Comparison of ENCODE assay signal across 33 cellular contexts in the genomic region with DNA sequence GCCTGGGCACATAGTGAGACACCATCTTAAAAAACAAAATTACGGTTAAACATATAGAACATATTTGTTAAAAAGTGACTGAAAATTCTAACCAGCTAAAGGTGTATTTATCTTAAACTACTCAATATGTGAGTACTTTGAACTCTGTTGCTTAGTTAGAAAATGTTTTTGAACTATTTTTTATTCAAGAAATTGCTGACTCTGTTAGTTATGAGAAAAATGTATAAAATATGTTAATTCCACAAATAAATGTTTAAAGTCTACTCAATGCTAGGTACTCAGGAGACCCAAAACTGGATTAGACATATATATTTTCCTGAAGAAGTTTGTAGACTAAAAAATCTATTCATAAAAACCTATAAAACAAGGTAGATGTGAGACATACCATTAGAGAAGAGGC. TPM values are rescaled to one million over a fixed set of nuclear protein-coding genes. Genes with fewer than 3 reads are reported as not detected.
"Had no signal": no experiment of that assay in that cellular context is flagged by ENCODE, and none has a peak within 500 bp of the region (broad histone marks: within the 10 kb centered on the region; RNA-seq: fewer than 3 reads in every experiment).

No MANE protein-coding gene starts in this region.

- H3K9me3 ChIP-seq: adrenal gland, body of pancreas, breast epithelium had no signal

- H3K9me3 Mint-ChIP-seq: activated B cell treated with CpG ODN at 0.5 μM for 24 hours; activated CD4-positive, alpha-beta memory T cell treated with anti-CD3 and anti-CD28 coated beads, Interleukin-2, amount 10 ng/mL, durations not matched to agents 7 days and 5 days; activated CD4-positive, alpha-beta T cell treated with anti-CD3 and anti-CD28 coated beads, Interleukin-2, amount 10 ng/mL, durations not matched to agents 24 days and 14 days; activated naive CD4-positive, alpha-beta T cell treated with anti-CD3 and anti-CD28 coated beads, Interleukin-2, amount 50 U/mL, for 72 hours; activated naive CD8-positive, alpha-beta T cell treated with anti-CD3 and anti-CD28 coated beads for 36 hours; activated T-cell treated with anti-CD3 and anti-CD28 coated beads, Interleukin-2, amount 50 U/mL, for 24 hours; activated T-helper 2 cell treated with anti-CD3 and anti-CD28 coated beads, Interferon-gamma antibody, Interleukin-2, Interleukin-4, amounts not matched to agents 10 μg/mL and 5 μg/mL and 100 μg/mL, durations not matched to agents 14 hours and 24 hours and 36 hours; T-helper 1 cell treated with Interleukin-12 subunit alpha and Interleukin-12 subunit beta and Interleukin-4 antibody, amounts not matched to agents 30 μg/mL and 1 μg/mL, for 36 hours; T-helper 2 cell treated with Interferon-gamma antibody and Interleukin-4, amounts not matched to agents 5 μg/mL and 100 μg/mL, for 36 hours had no signal

- H3K4me1 Mint-ChIP-seq: activated B cell treated with CpG ODN at 0.5 μM for 24 hours; activated CD4-positive, alpha-beta memory T cell treated with anti-CD3 and anti-CD28 coated beads, Interleukin-2, amount 10 ng/mL, durations not matched to agents 7 days and 5 days; activated CD4-positive, alpha-beta T cell treated with anti-CD3 and anti-CD28 coated beads, Interleukin-2, amount 10 ng/mL, durations not matched to agents 24 days and 14 days; activated CD8-positive, alpha-beta memory T cell treated with anti-CD3 and anti-CD28 coated beads, Interleukin-2, amount 10 ng/mL, durations not matched to agents 7 days and 5 days; activated naive CD8-positive, alpha-beta T cell treated with anti-CD3 and anti-CD28 coated beads for 36 hours had no signal

- H3K4me3 Mint-ChIP-seq: activated B cell treated with CpG ODN at 0.5 μM for 24 hours; activated CD4-positive, alpha-beta memory T cell treated with anti-CD3 and anti-CD28 coated beads, Interleukin-2, amount 10 ng/mL, durations not matched to agents 7 days and 5 days; activated CD4-positive, alpha-beta T cell treated with anti-CD3 and anti-CD28 coated beads, Interleukin-2, amount 10 ng/mL, durations not matched to agents 24 days and 14 days; activated CD8-positive, alpha-beta memory T cell treated with anti-CD3 and anti-CD28 coated beads, Interleukin-2, amount 10 ng/mL, durations not matched to agents 7 days and 5 days; activated CD8-positive, alpha-beta T cell treated with anti-CD3 and anti-CD28 coated beads, Interleukin-2, amount 10 ng/mL, durations not matched to agents 7 days and 5 days; activated naive CD8-positive, alpha-beta T cell treated with anti-CD3 and anti-CD28 coated beads for 36 hours; activated T-cell treated with anti-CD3 and anti-CD28 coated beads, Interleukin-2, amount 50 U/mL, for 24 hours; T-helper 1 cell treated with Interleukin-12 subunit alpha and Interleukin-12 subunit beta and Interleukin-4 antibody, amounts not matched to agents 30 μg/mL and 1 μg/mL, for 36 hours; T-helper 2 cell treated with Interferon-gamma antibody and Interleukin-4, amounts not matched to agents 5 μg/mL and 100 μg/mL, for 36 hours had no signal

- H3K27ac ChIP-seq: adrenal gland, body of pancreas, brain microvascular endothelial cell, breast epithelium, VCaP had no signal

- H3K36me3 Mint-ChIP-seq: activated CD8-positive, alpha-beta memory T cell treated with anti-CD3 and anti-CD28 coated beads, Interleukin-2, amount 10 ng/mL, durations not matched to agents 7 days and 5 days; activated naive CD4-positive, alpha-beta T cell treated with anti-CD3 and anti-CD28 coated beads, Interleukin-2, amount 50 U/mL, for 72 hours; activated naive CD8-positive, alpha-beta T cell treated with anti-CD3 and anti-CD28 coated beads for 36 hours had no signal

- DNase-seq: activated B cell treated with CpG ODN at 0.5 μM for 24 hours; activated CD4-positive, alpha-beta memory T cell treated with anti-CD3 and anti-CD28 coated beads, Interleukin-2, amount 10 ng/mL, durations not matched to agents 7 days and 5 days; activated CD4-positive, alpha-beta T cell treated with anti-CD3 and anti-CD28 coated beads for 4 hours; activated CD4-positive, alpha-beta T cell treated with anti-CD3 and anti-CD28 coated beads, Interleukin-2, amount 10 ng/mL, durations not matched to agents 24 days and 14 days; activated CD4-positive, alpha-beta T cell treated with anti-CD3 and anti-CD28 coated beads, Interleukin-2, amount 50 U/mL, for 1 hour; activated CD4-positive, alpha-beta T cell treated with anti-CD3 and anti-CD28 coated beads, Interleukin-2, amount 50 U/mL, for 4 hours; activated CD4-positive, CD25-positive, alpha-beta regulatory T cell treated with anti-CD3 and anti-CD28 coated beads, Interleukin-2, amount 50 U/mL, for 72 hours; activated CD8-positive, alpha-beta memory T cell treated with anti-CD3 and anti-CD28 coated beads for 24 hours; activated CD8-positive, alpha-beta memory T cell treated with anti-CD3 and anti-CD28 coated beads, Interleukin-2, amount 10 ng/mL, durations not matched to agents 7 days and 5 days; activated CD8-positive, alpha-beta memory T cell treated with anti-CD3 and anti-CD28 coated beads, Interleukin-2, amount 50 U/mL, for 48 hours; activated CD8-positive, alpha-beta T cell treated with anti-CD3 and anti-CD28 coated beads, Interleukin-2, amount 10 ng/mL, durations not matched to agents 7 days and 5 days; activated effector memory CD4-positive, alpha-beta T cell treated with Interleukin-2 at 50 U/mL for 16 hours; activated gamma-delta T cell; activated naive CD4-positive, alpha-beta T cell treated with anti-CD3 and anti-CD28 coated beads, Interleukin-2, amount 50 U/mL, for 16 hours; activated naive CD4-positive, alpha-beta T cell treated with Interleukin-2 at 50 U/mL for 16 hours; activated naive CD8-positive, alpha-beta T cell treated with anti-CD3 and anti-CD28 coated beads for 36 hours; activated T-cell treated with anti-CD3 and anti-CD28 coated beads, Interleukin-2, amount 50 U/mL, for 24 hours; activated T-cell treated with anti-CD3 and anti-CD28 coated beads, Interleukin-2, amount 50 U/mL, for 48 hours; adrenal gland; amniotic stem cell; aorta; body of pancreas; brain microvascular endothelial cell; T-helper 9 cell had no signal

- ATAC-seq: activated CD8-positive, alpha-beta memory T cell treated with anti-CD3 and anti-CD28 coated beads, Interleukin-2, amount 10 ng/mL, durations not matched to agents 7 days and 5 days; activated CD8-positive, alpha-beta T cell treated with anti-CD3 and anti-CD28 coated beads, Interleukin-2, amount 10 ng/mL, durations not matched to agents 7 days and 5 days; activated naive CD4-positive, alpha-beta T cell treated with anti-CD3 and anti-CD28 coated beads, Interleukin-2, amount 50 U/mL, for 72 hours had no signal

- H3K27me3 ChIP-seq: adrenal gland, body of pancreas, brain microvascular endothelial cell, breast epithelium had no signal

- H3K4me3 ChIP-seq: adrenal gland, body of pancreas, breast epithelium had no signal

- H3K27ac Mint-ChIP-seq: activated B cell treated with CpG ODN at 0.5 μM for 24 hours; activated CD4-positive, alpha-beta memory T cell treated with anti-CD3 and anti-CD28 coated beads, Interleukin-2, amount 10 ng/mL, durations not matched to agents 7 days and 5 days; activated CD4-positive, alpha-beta T cell treated with anti-CD3 and anti-CD28 coated beads, Interleukin-2, amount 10 ng/mL, durations not matched to agents 24 days and 14 days; activated CD8-positive, alpha-beta memory T cell treated with anti-CD3 and anti-CD28 coated beads, Interleukin-2, amount 10 ng/mL, durations not matched to agents 7 days and 5 days; activated CD8-positive, alpha-beta T cell treated with anti-CD3 and anti-CD28 coated beads, Interleukin-2, amount 10 ng/mL, durations not matched to agents 7 days and 5 days; activated naive CD4-positive, alpha-beta T cell treated with anti-CD3 and anti-CD28 coated beads, Interleukin-2, amount 50 U/mL, for 72 hours; activated naive CD8-positive, alpha-beta T cell treated with anti-CD3 and anti-CD28 coated beads for 36 hours; activated T-cell treated with anti-CD3 and anti-CD28 coated beads, Interleukin-2, amount 50 U/mL, for 24 hours; activated T-helper 2 cell treated with anti-CD3 and anti-CD28 coated beads, Interferon-gamma antibody, Interleukin-2, Interleukin-4, amounts not matched to agents 10 μg/mL and 5 μg/mL and 100 μg/mL, durations not matched to agents 14 hours and 24 hours and 36 hours; T-helper 1 cell treated with Interleukin-12 subunit alpha and Interleukin-12 subunit beta and Interleukin-4 antibody, amounts not matched to agents 30 μg/mL and 1 μg/mL, for 36 hours; T-helper 2 cell treated with Interferon-gamma antibody and Interleukin-4, amounts not matched to agents 5 μg/mL and 100 μg/mL, for 36 hours had no signal

- H3K27me3 Mint-ChIP-seq: activated B cell treated with CpG ODN at 0.5 μM for 24 hours had no signal

- H3K36me3 ChIP-seq: adrenal gland, brain microvascular endothelial cell, breast epithelium had no signal

- H3K4me1 ChIP-seq: adrenal gland, body of pancreas, breast epithelium had no signal

RNA-seq across cellular contexts. Expression of a gene that starts 23.0 kb away (rescaled TPM):
- total RNA-seq: activated B cell treated with CpG ODN at 0.5 μM for 24 hours; activated CD4-positive, alpha-beta memory T cell treated with anti-CD3 and anti-CD28 coated beads, Interleukin-2, amount 10 ng/mL, durations not matched to agents 7 days and 5 days; activated CD4-positive, alpha-beta T cell treated with anti-CD3 and anti-CD28 coated beads, Interleukin-2, amount 10 ng/mL, durations not matched to agents 24 days and 14 days; activated CD8-positive, alpha-beta memory T cell treated with anti-CD3 and anti-CD28 coated beads, Interleukin-2, amount 10 ng/mL, durations not matched to agents 7 days and 5 days; activated CD8-positive, alpha-beta T cell treated with anti-CD3 and anti-CD28 coated beads, Interleukin-2, amount 10 ng/mL, durations not matched to agents 7 days and 5 days; activated naive CD4-positive, alpha-beta T cell treated with anti-CD3 and anti-CD28 coated beads, Interleukin-2, amount 50 U/mL, for 72 hours; activated naive CD8-positive, alpha-beta T cell treated with anti-CD3 and anti-CD28 coated beads for 36 hours; activated T-helper 2 cell treated with anti-CD3 and anti-CD28 coated beads, Interferon-gamma antibody, Interleukin-2, Interleukin-4, amounts not matched to agents 10 μg/mL and 5 μg/mL and 100 μg/mL, durations not matched to agents 14 hours and 24 hours and 36 hours; adrenal gland; aorta; astrocyte; body of pancreas; breast epithelium; cardiac septum; cerebellum had no signal
- polyA plus RNA-seq: adrenal gland, aorta had no signal
